In the genomic region with DNA sequence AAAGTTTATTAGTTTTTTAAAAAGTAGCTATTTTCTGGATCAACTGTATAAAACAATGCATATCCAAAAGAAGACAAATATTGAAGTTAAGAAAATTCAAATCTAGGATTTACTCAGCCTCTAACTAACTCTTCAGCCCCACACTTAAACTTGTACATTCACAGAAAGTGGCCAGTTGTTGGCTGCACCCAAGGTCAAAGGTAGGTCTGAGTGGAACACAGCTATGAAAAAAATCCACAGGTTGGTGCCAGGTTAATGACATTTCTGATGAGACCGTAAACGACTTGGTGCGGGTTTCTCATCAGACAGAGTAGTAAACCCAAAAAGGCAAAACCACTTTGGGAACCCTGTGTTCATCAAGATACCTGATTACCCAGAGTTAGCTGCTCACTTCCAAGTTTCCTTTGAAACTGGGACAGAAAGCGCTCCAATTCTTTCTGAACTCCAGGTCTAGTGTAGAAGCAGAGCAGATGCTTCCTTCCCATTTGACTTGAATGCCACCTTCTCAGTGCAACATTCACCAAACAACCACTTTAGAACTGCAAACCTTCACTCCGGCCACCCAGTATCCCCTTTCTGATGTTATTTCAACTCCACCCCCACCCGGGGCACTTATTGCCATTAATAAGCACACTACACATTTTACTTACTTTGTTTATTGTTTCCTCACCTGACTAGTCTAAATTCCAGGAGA, we compare ENCODE assay signal across 22 cellular contexts.
DNase-seq lines count a peak whose midpoint lies in the region; ATAC-seq, FAIRE-seq and TF ChIP-seq lines count a peak whose summit lies in the region.
"Had no signal": no experiment of that assay in that cellular context is flagged by ENCODE, and none has a peak within 500 bp of the region (broad histone marks: within the 10 kb centered on the region; RNA-seq: fewer than 3 reads in every experiment).

No MANE protein-coding gene starts in this region.

- H3K18ac ChIP-seq in H1 (ENCODE audit: extremely low read depth, low read length): no peak overlapping the region

- TF ChIP-seq CTCF in HCT116 (IDR thresholded peaks at IDR 0.05 in 2 of 3, conservative IDR thresholded peaks at IDR 0.05 in 1 of 3; ENCODE audit: borderline replicate concordance in 1 of 3, insufficient read depth in 1 of 3, low read depth in 2 of 3, low read length in 2 of 3) (no peak), H1 (IDR thresholded peaks at IDR 0.05; ENCODE audit: control extremely low read depth in 1 of 3, insufficient read depth in 1 of 3, low read depth in 1 of 3, low read length in 3 of 3) (no peak), nephron progenitor cell (IDR thresholded peaks at IDR 0.05) (no peak), lower leg skin (IDR thresholded peaks at IDR 0.05) (no peak)

- ATAC-seq in HCT116: no peak
- ATAC-seq in HG03175 (IDR thresholded peaks at IDR 0.05; ENCODE audit: unreplicated experiment): no peak
- ATAC-seq: stimulated activated memory B cell treated with anti-CD40 and anti-IgM and Interleukin-4, amounts not matched to agents 10 μg/mL and 1 μg/mL and 100 μg/mL, for 72 hours had no signal

- H2BK12ac ChIP-seq in H1 (ENCODE audit: low read depth, low read length): no peak overlapping the region

- RAD21 ChIA-PET in HCT116 (lab: Charles Lee; ENCODE audit: low non-redundant PET in 1 of 2, low total read pairs in 2 of 2, uncharacterized antibody in 2 of 2, unreplicated experiment in 2 of 2): no interaction called here

- H3K4me1 Mint-ChIP-seq in nephron progenitor cell: peaks cover 15% of the 10 kb centered on the region
- H3K4me1 Mint-ChIP-seq: stimulated activated memory B cell treated with anti-CD40 and anti-IgM and Interleukin-4, amounts not matched to agents 10 μg/mL and 1 μg/mL and 100 μg/mL, for 72 hours had no signal

- H4K8ac ChIP-seq in H1 (ENCODE audit: extremely low read depth, insufficient read depth, low read length): no peak overlapping the region

- no peak for FAIRE-seq in H1 (lab: Jason Lieb, UNC)

- no peaks in the 10 kb centered on the region for H3K9me3 ChIP-seq in HCT116 (ENCODE audit: control insufficient read depth in 1 of 2, insufficient read depth in 1 of 2, low read depth in 1 of 2, low read length in 2 of 2)
- no peaks in the 10 kb centered on the region for H3K9me3 ChIP-seq in H1 (ENCODE audit: insufficient read depth in 2 of 2, low read depth in 1 of 2, low read length in 1 of 2)
- H3K9me3 ChIP-seq: gastrocnemius medialis, MG63, ovary, sigmoid colon had no signal

- H3K4me3 ChIP-seq in ACC112 (ENCODE audit: low read depth, low read length) (no peak overlapping the region), HCT116 (replicated peaks in 1 of 2; ENCODE audit: low read depth in 1 of 2, low read length in 2 of 2) (no peak overlapping the region), H1 (ENCODE audit: extremely low read depth in 1 of 4, insufficient read depth in 2 of 4, low read depth in 3 of 4, low read length in 4 of 4) (no peak overlapping the region), lower leg skin (ENCODE audit: low read depth, poor library complexity, severe bottlenecking) (no peak overlapping the region)
- H3K4me3 ChIP-seq: gastrocnemius medialis, MG63, ovary, sigmoid colon had no signal

- TF ChIP-seq POLR2A in HCT116 (IDR thresholded peaks at IDR 0.05; ENCODE audit: borderline replicate concordance, extremely low read depth, insufficient read depth, insufficient read length): no peak
- no peak for TF ChIP-seq POLR2A in H1 (IDR thresholded peaks at IDR 0.05; ENCODE audit: control extremely low read depth in 1 of 2, low read depth in 2 of 2, low read length in 2 of 2)
- TF ChIP-seq POLR2A in lower leg skin (IDR thresholded peaks at IDR 0.05): no peak

- no peak for TF ChIP-seq EP300 in H1 (IDR thresholded peaks at IDR 0.05; ENCODE audit: borderline replicate concordance in 1 of 2, low read depth in 2 of 2, low read length in 2 of 2)

- H2AK5ac ChIP-seq in H1 (ENCODE audit: low read depth, low read length): no peak overlapping the region

- H3K79me2 ChIP-seq in ACC112 (ENCODE audit: control insufficient read depth, insufficient read depth, low read length, unreplicated experiment) (no peaks in the 10 kb centered on the region), HCT116 (ENCODE audit: insufficient read depth, low read length) (no peaks in the 10 kb centered on the region), H1 (ENCODE audit: control insufficient read depth in 1 of 2, insufficient read depth in 2 of 2, low read length in 2 of 2) (no peaks in the 10 kb centered on the region)

- no peaks in the 10 kb centered on the region for H3K79me1 ChIP-seq in H1 (ENCODE audit: low read depth, low read length)

- no peak overlapping the region for H2BK120ac ChIP-seq in H1 (replicated peaks; ENCODE audit: low read depth, low read length)

- 93% methylated on average over 6 of the region's 6 CpGs; no CpG with 5 or more reads in 1 of the 2 experiments for WGBS in H1 (ENCODE audit: extremely low coverage in 1 of 2, insufficient coverage in 1 of 2, insufficient read length in 1 of 2, insufficient replicate concordance in 2 of 2, low coverage in 1 of 2, low lambda C conversion rate in 2 of 2, missing lambda C conversion rate in 1 of 2), 2 experiments
- 90 to 93% methylated on average over 6 of the region's 6 CpGs for WGBS in lower leg skin, 2 donors

- no peaks in the 10 kb centered on the region for H3K27me3 ChIP-seq in ACC112 (ENCODE audit: insufficient read depth, low read length)
- no peaks in the 10 kb centered on the region for H3K27me3 ChIP-seq in HCT116 (ENCODE audit: insufficient read depth, low read length)
- H3K27me3 ChIP-seq in H1 (replicated peaks in 1 of 4; ENCODE audit: control insufficient read depth in 3 of 4, extremely low read depth in 1 of 4, insufficient read depth in 3 of 4, low read length in 3 of 4): no peaks in the 10 kb centered on the region
- H3K27me3 ChIP-seq: gastrocnemius medialis, MG63, ovary, sigmoid colon had no signal

- no peak overlapping the region for H3K4me3 Mint-ChIP-seq in nephron progenitor cell
- H3K4me3 Mint-ChIP-seq: activated naive CD4-positive, alpha-beta T cell treated with anti-CD3 and anti-CD28 coated beads for 36 hours; activated T-cell treated with anti-CD3 and anti-CD28 coated beads, Interleukin-2, amount 50 U/mL, for 24 hours; H9; stimulated activated memory B cell treated with anti-CD40 and anti-IgM and Interleukin-4, amounts not matched to agents 10 μg/mL and 1 μg/mL and 100 μg/mL, for 72 hours had no signal

- CTCF ChIA-PET in HCT116 (lab: Charles Lee) (interaction anchor here (1.1 kb wide), 1 partner anchor 145 kb away, joined by 3 read pairs; no protein-coding TSS in a partner anchor), H1 (lab: Charles Lee; ENCODE audit: partially characterized antibody) (no interaction called here)

- no peak overlapping the region for H3K23ac ChIP-seq in H1 (ENCODE audit: insufficient read length)

- peaks cover 10% of the 10 kb centered on the region for H3K27me3 Mint-ChIP-seq in nephron progenitor cell (ENCODE audit: low read depth, poor library complexity)

- H3K27ac Mint-ChIP-seq in nephron progenitor cell: peak overlapping the region; percentile 8
- H3K27ac Mint-ChIP-seq: activated naive CD4-positive, alpha-beta T cell treated with anti-CD3 and anti-CD28 coated beads for 36 hours; activated T-cell treated with anti-CD3 and anti-CD28 coated beads, Interleukin-2, amount 50 U/mL, for 24 hours; H9; stimulated activated memory B cell treated with anti-CD40 and anti-IgM and Interleukin-4, amounts not matched to agents 10 μg/mL and 1 μg/mL and 100 μg/mL, for 72 hours had no signal

- H3K4me2 ChIP-seq in HCT116 (ENCODE audit: low read length) (peak overlapping the region; percentile 56; the same call in 1 of the 2 replicates), H1 (ENCODE audit: insufficient read depth in 1 of 2, low read depth in 2 of 2, low read length in 2 of 2) (no peak overlapping the region)

- H3K14ac ChIP-seq in H1 (ENCODE audit: insufficient read length): no peak overlapping the region

- no peaks in the 10 kb centered on the region for H3K36me3 Mint-ChIP-seq in nephron progenitor cell (ENCODE audit: low read depth)
- H3K36me3 Mint-ChIP-seq: stimulated activated memory B cell treated with anti-CD40 and anti-IgM and Interleukin-4, amounts not matched to agents 10 μg/mL and 1 μg/mL and 100 μg/mL, for 72 hours had no signal

- no peaks in the 10 kb centered on the region for H3K9me3 Mint-ChIP-seq in nephron progenitor cell
- H3K9me3 Mint-ChIP-seq: activated naive CD4-positive, alpha-beta T cell treated with anti-CD3 and anti-CD28 coated beads for 36 hours; activated T-cell treated with anti-CD3 and anti-CD28 coated beads, Interleukin-2, amount 50 U/mL, for 24 hours; H9; stimulated activated memory B cell treated with anti-CD40 and anti-IgM and Interleukin-4, amounts not matched to agents 10 μg/mL and 1 μg/mL and 100 μg/mL, for 72 hours had no signal

- no peak overlapping the region for H3K4ac ChIP-seq in H1 (replicated peaks; ENCODE audit: insufficient read length, low read depth, low read length)

- no peaks in the 10 kb centered on the region for H3K23me2 ChIP-seq in H1 (ENCODE audit: low read depth, low read length)

- intact Hi-C loops in HCT116 (cut with micrococcal nuclease) (no loop called here), lower leg skin (cut with DNase I; ENCODE audit: low total_unique reads) (no loop called here)

- H2AFZ ChIP-seq in ACC112 (ENCODE audit: low read length, unreplicated experiment) (no peak overlapping the region), HCT116 (ENCODE audit: low read depth, low read length, poor library complexity, severe bottlenecking) (peak overlapping the region; percentile 91), H1 (ENCODE audit: low read length) (peak overlapping the region; percentile 49; the same call in 1 of the 2 replicates)

- DNase-seq in HCT116 (ENCODE audit: low read depth, low spot score) (no peak), H1 (ENCODE audit: low read depth in 1 of 2, low spot score in 2 of 2) (no peak), nephron progenitor cell (no peak), lower leg skin (ENCODE audit: low spot score in 2 of 2) (no peak), NCI-H82 (lab: John Stamatoyannopoulos, UW) (no peak)
- DNase-seq in stimulated activated naive CD4-positive, alpha-beta T cell (lab: John Stamatoyannopoulos, UW): no peak
- DNase-seq: activated CD4-positive, CD25-positive, alpha-beta regulatory T cell treated with anti-CD3 and anti-CD28 coated beads, Interleukin-2, amount 50 U/mL, for 72 hours; activated naive CD4-positive, alpha-beta T cell treated with anti-CD3 and anti-CD28 coated beads for 36 hours; activated T-cell treated with anti-CD3 and anti-CD28 coated beads, Interleukin-2, amount 50 U/mL, for 24 hours; amygdala; central memory CD4-positive, alpha-beta T cell; gastrocnemius medialis; H9; MG63; NCI-H1436 treated with DMSO at 0.1 percent for 48 hours; NCI-H524 treated with DMSO at 0.1 percent for 48 hours; ovary; sigmoid colon; stimulated activated CD4-positive, alpha-beta T cell treated with anti-CD3 and anti-CD28 coated beads, Interleukin-1b, Interleukin-23, amount 100 ng/mL, for 48 hours had no signal

- H3K9ac ChIP-seq in HCT116 (ENCODE audit: low read length) (no peak overlapping the region), H1 (replicated peaks in 1 of 4; ENCODE audit: extremely low read depth in 1 of 4, low read depth in 3 of 4, low read length in 3 of 4) (no peak overlapping the region)

- H2BK20ac ChIP-seq in H1 (ENCODE audit: low read length): no peak overlapping the region

- H4K20me1 ChIP-seq in HCT116 (ENCODE audit: insufficient read depth): no peaks in the 10 kb centered on the region
- no peaks in the 10 kb centered on the region for H4K20me1 ChIP-seq in H1 (replicated peaks in 1 of 2; ENCODE audit: control insufficient read depth in 1 of 2, insufficient read depth in 2 of 2, low read length in 2 of 2)

- H3K27ac ChIP-seq in ACC112 (ENCODE audit: low read depth, low read length) (peak overlapping the region; percentile 96), HCT116 (ENCODE audit: low read depth, low read length) (no peak overlapping the region), H1 (ENCODE audit: low read depth, low read length) (no peak overlapping the region)
- H3K27ac ChIP-seq: ovary, sigmoid colon had no signal

- H2BK15ac ChIP-seq in H1 (ENCODE audit: low read length): no peak overlapping the region

- H4K91ac ChIP-seq in H1 (replicated peaks; ENCODE audit: insufficient read length, low read length): no peak overlapping the region

- no peak overlapping the region for H2BK5ac ChIP-seq in H1 (ENCODE audit: low read depth, low read length)

- POLR2A ChIA-PET in HCT116 (lab: Charles Lee): no interaction called here
- POLR2A ChIA-PET in H1 (lab: Charles Lee; ENCODE audit: partially characterized antibody): no interaction called here

- TF ChIP-seq RAD21 in HCT116 (IDR thresholded peaks at IDR 0.05; ENCODE audit: low read depth): no peak
- TF ChIP-seq RAD21 in H1 (IDR thresholded peaks at IDR 0.05 in 1 of 2, conservative IDR thresholded peaks at IDR 0.05 in 1 of 2; ENCODE audit: low read depth in 2 of 2, low read length in 2 of 2): no peak

- no TSS peak for BruUV-seq in HCT116 (replicated peaks; lab: Mats Ljungman, UMichigan)

- no peaks in the 10 kb centered on the region for H3K36me3 ChIP-seq in ACC112 (ENCODE audit: insufficient read depth, low read length)
- H3K36me3 ChIP-seq in HCT116 (ENCODE audit: control insufficient read depth in 1 of 2, insufficient read depth in 2 of 2, low read length in 2 of 2): no peaks in the 10 kb centered on the region
- no peaks in the 10 kb centered on the region for H3K36me3 ChIP-seq in H1 (ENCODE audit: control insufficient read depth in 2 of 4, insufficient read depth in 4 of 4, low read length in 3 of 4)
- H3K36me3 ChIP-seq: gastrocnemius medialis, MG63, ovary, sigmoid colon had no signal

- H3K4me1 ChIP-seq in ACC112 (ENCODE audit: control insufficient read depth, insufficient read depth, low read length, unreplicated experiment) (peaks cover 40% of the 10 kb centered on the region), HCT116 (ENCODE audit: control insufficient read depth in 1 of 2, insufficient read depth in 2 of 2, low read length in 2 of 2) (peaks cover 15 to 20% of the 10 kb centered on the region in 2 experiments), H1 (replicated peaks in 1 of 4; ENCODE audit: control insufficient read depth in 3 of 4, insufficient read depth in 4 of 4, low read length in 3 of 4) (peaks cover 3 to 8% (median 4%) of the 10 kb centered on the region in 4 experiments; a peak in 5 of 7 replicates)

- H3K56ac ChIP-seq in H1 (replicated peaks; ENCODE audit: insufficient read length, low read depth, low read length): no peak overlapping the region

- H3K9me2 ChIP-seq in HCT116 (ENCODE audit: insufficient read depth): no peaks in the 10 kb centered on the region; the same call in 1 of the 2 replicates

- H4K5ac ChIP-seq in H1 (ENCODE audit: insufficient read length, low read depth, low read length): no peak overlapping the region
